In the genomic region with DNA sequence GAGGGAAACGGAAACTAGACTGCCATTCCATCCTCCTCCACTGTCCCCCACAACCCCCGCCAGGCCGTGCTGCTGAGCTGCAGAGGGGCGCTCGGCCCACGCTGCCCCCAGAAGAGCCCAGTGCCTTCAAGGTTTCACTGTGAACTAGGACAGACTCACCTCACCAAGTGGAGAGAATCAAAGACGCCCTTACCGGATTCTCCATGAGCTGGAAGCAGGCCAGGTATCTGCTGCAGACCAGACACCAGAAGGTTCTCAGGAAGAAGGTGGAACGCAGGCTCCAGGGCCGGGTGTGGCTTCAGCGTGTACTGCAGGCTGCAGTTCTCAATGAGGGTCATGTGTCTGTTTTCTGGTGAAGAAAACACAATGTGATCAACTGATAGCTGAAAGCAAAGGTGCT, we compare ENCODE assay signal across 15 cellular contexts.
"Had no signal": no experiment of that assay in that cellular context is flagged by ENCODE, and none has a peak within 500 bp of the region (broad histone marks: within the 10 kb centered on the region; RNA-seq: fewer than 3 reads in every experiment).

No MANE protein-coding gene starts in this region.

- DNase-seq: activated CD4-positive, alpha-beta T cell treated with anti-CD3 and anti-CD28 coated beads for 1 hour; activated CD4-positive, alpha-beta T cell treated with anti-CD3 and anti-CD28 coated beads, Interleukin-2, amount 50 U/mL, for 48 hours; activated CD8-positive, alpha-beta memory T cell treated with anti-CD3 and anti-CD28 coated beads, Interleukin-2, amount 10 ng/mL, durations not matched to agents 7 days and 5 days; activated naive CD4-positive, alpha-beta T cell; activated T-cell treated with anti-CD3 and anti-CD28 coated beads, Interleukin-2, amount 50 U/mL, for 4 hours; occipital lobe; psoas muscle; right lobe of liver; stimulated activated CD4-positive, alpha-beta T cell treated with anti-CD3 and anti-CD28 coated beads, Interleukin-2, amount 100 ng/mL, for 24 hours; stimulated activated naive CD4-positive, alpha-beta T cell; substantia nigra; upper lobe of left lung had no signal

- H3K9me3 ChIP-seq: breast epithelium, psoas muscle, right lobe of liver, upper lobe of left lung had no signal

- H3K27ac ChIP-seq: breast epithelium, dorsolateral prefrontal cortex, psoas muscle, right lobe of liver, upper lobe of left lung had no signal

- H3K4me3 ChIP-seq: breast epithelium, dorsolateral prefrontal cortex, psoas muscle, right lobe of liver, upper lobe of left lung had no signal

- H3K4me1 ChIP-seq: breast epithelium, psoas muscle, right lobe of liver, upper lobe of left lung had no signal

- H3K27me3 ChIP-seq: breast epithelium, dorsolateral prefrontal cortex, right lobe of liver, upper lobe of left lung had no signal

- ATAC-seq: activated CD8-positive, alpha-beta memory T cell treated with anti-CD3 and anti-CD28 coated beads, Interleukin-2, amount 10 ng/mL, durations not matched to agents 7 days and 5 days; activated T-cell treated with anti-CD3 and anti-CD28 coated beads, Interleukin-2, amount 50 U/mL, for 4 hours; esophagus mucosa; psoas muscle; right lobe of liver had no signal

- H3K36me3 ChIP-seq: right lobe of liver had no signal
